ENCODE assay signal across 8 cellular contexts in genomic region chr2:46460991-46461715, GRCh38. TPM values are rescaled to one million over a fixed set of nuclear protein-coding genes. Genes with fewer than 3 reads are reported as not detected.
DNase-seq lines count a peak whose midpoint lies in the region; ATAC-seq and TF ChIP-seq lines count a peak whose summit lies in the region.

No MANE protein-coding gene starts in this region.

- peak; percentile 98 for TF ChIP-seq CTCF in Panc1 (IDR thresholded peaks at IDR 0.05)
- TF ChIP-seq CTCF in nephron progenitor cell (IDR thresholded peaks at IDR 0.05), result peak; percentile 98
- TF ChIP-seq CTCF in stomach (IDR thresholded peaks at IDR 0.05), result peak in 6 of 7 experiments; percentile 98 to 99 (median 99)

- intact Hi-C loops in Panc1 (cut with micrococcal nuclease; ENCODE audit: unreplicated experiment), result loop anchor here (1.0 to 2.0 kb wide), 2 partner anchors 154 to 468 kb away; no protein-coding TSS in a partner anchor
- intact Hi-C loops in stomach (cut with DNase I; ENCODE audit: low total_unique reads), result no loop called here

- H3K4me3 ChIP-seq in Panc1 (ENCODE audit: low read depth in 2 of 2, low read length in 2 of 2) (no peak overlapping the region), stomach (no peak overlapping the region)

- H3K27ac Mint-ChIP-seq in nephron progenitor cell, result no peak overlapping the region

- H3K27ac ChIP-seq in Panc1 (ENCODE audit: low read length) (no peak overlapping the region), stomach (peak overlapping the region in 4 of 5 donors; percentile 34 to 65 (median 42))

- peaks cover 11% of the 10 kb centered on the region for H3K4me1 Mint-ChIP-seq in activated T-cell treated with anti-CD3 and anti-CD28 coated beads, Interleukin-2, amount 50 U/mL, for 4 hours (ENCODE audit: low read depth)
- peaks cover 20% of the 10 kb centered on the region for H3K4me1 Mint-ChIP-seq in nephron progenitor cell

- POLR2A ChIA-PET in Panc1 (lab: Charles Lee), result no interaction called here

- H3K36me3 Mint-ChIP-seq in activated T-cell treated with anti-CD3 and anti-CD28 coated beads, Interleukin-2, amount 50 U/mL, for 4 hours (ENCODE audit: insufficient read depth), result no peaks in the 10 kb centered on the region
- H3K36me3 Mint-ChIP-seq in nephron progenitor cell (ENCODE audit: low read depth), result no peaks in the 10 kb centered on the region

- WGBS in stomach, 5 donors, result 21 to 25% (median 22%) methylated on average over 6 to 8 of the region's 8 CpGs

- TF ChIP-seq EP300 in stomach (IDR thresholded peaks at IDR 0.05), result no peak

- BruUV-seq in Panc1 (replicated peaks; lab: Mats Ljungman, UMichigan), result no TSS peak

- H3K4me1 ChIP-seq in Panc1 (ENCODE audit: control insufficient read depth, insufficient read depth, low read length) (peaks cover 4% of the 10 kb centered on the region; the same call in 1 of the 2 replicates), stomach (peaks cover 9 to 40% (median 25%) of the 10 kb centered on the region in 4 donors)

- H3K27me3 Mint-ChIP-seq in activated T-cell treated with anti-CD3 and anti-CD28 coated beads, Interleukin-2, amount 50 U/mL, for 4 hours (ENCODE audit: low read depth), result no peaks in the 10 kb centered on the region
- peaks cover 11% of the 10 kb centered on the region for H3K27me3 Mint-ChIP-seq in nephron progenitor cell (ENCODE audit: low read depth, poor library complexity)

- no peak for TF ChIP-seq POLR2A in stomach (IDR thresholded peaks at IDR 0.05)

- peak; percentile 50 for ATAC-seq in HG03342 (IDR thresholded peaks at IDR 0.05; ENCODE audit: unreplicated experiment)
- ATAC-seq in Panc1, result peak; percentile 79
- peak; percentile 61 to 75 for ATAC-seq in activated T-cell treated with anti-CD3 and anti-CD28 coated beads, Interleukin-2, amount 50 U/mL, for 4 hours

- no peaks in the 10 kb centered on the region for H3K27me3 ChIP-seq in Panc1 (ENCODE audit: control insufficient read depth, insufficient read depth, low read length)
- no peaks in the 10 kb centered on the region for H3K27me3 ChIP-seq in stomach

- no peaks in the 10 kb centered on the region for H3K36me3 ChIP-seq in Panc1 (ENCODE audit: control insufficient read depth, insufficient read depth, low read length)
- no peaks in the 10 kb centered on the region for H3K36me3 ChIP-seq in stomach

- H3K9me3 Mint-ChIP-seq in activated T-cell treated with anti-CD3 and anti-CD28 coated beads, Interleukin-2, amount 50 U/mL, for 4 hours, result no peaks in the 10 kb centered on the region
- no peaks in the 10 kb centered on the region for H3K9me3 Mint-ChIP-seq in nephron progenitor cell

- in situ Hi-C loops in Panc1 (cut with HindIII; ENCODE audit: low pct_unique_long_range_greater_than_20kb, low sequenced_read_pairs), result no loop called here

- CTCF ChIA-PET in Panc1 (lab: Charles Lee), result interaction anchor here (0.6 kb wide), 1 partner anchor 126 kb away, joined by 3 read pairs; no protein-coding TSS in a partner anchor

- DNase-seq in DMS 273 (lab: John Stamatoyannopoulos, UW; ENCODE audit: unreplicated experiment) (peak; percentile 81), DMS 273 treated with DMSO at 0.1 percent for 48 hours (lab: John Stamatoyannopoulos, UW) (no peak), Panc1 (ENCODE audit: low read depth, low spot score) (peak; percentile 72), fibroblast of peridontal ligament (ENCODE audit: extremely low read depth) (peak; percentile 78), nephron progenitor cell (peak; percentile 89), stomach (peak; percentile 87)
- peak; percentile 77 for DNase-seq in activated T-cell treated with anti-CD3 and anti-CD28 coated beads, Interleukin-2, amount 50 U/mL, for 4 hours

- no peaks in the 10 kb centered on the region for H3K9me3 ChIP-seq in Panc1 (ENCODE audit: control insufficient read depth, insufficient read depth, low read depth, low read length)
- H3K9me3 ChIP-seq in stomach, result no peaks in the 10 kb centered on the region

- H3K4me3 Mint-ChIP-seq in activated T-cell treated with anti-CD3 and anti-CD28 coated beads, Interleukin-2, amount 50 U/mL, for 4 hours, result no peak overlapping the region
- no peak overlapping the region for H3K4me3 Mint-ChIP-seq in nephron progenitor cell

RNA-seq across cellular contexts. Expression of gene TMEM247, which starts 18.2 kb away (rescaled TPM):
- total RNA-seq in Panc1 (2021; ENCODE audit: unreplicated experiment) (not detected), stomach (not detected)
- not detected for polyA plus RNA-seq in Panc1 (2012; ENCODE audit: insufficient read length)
- total RNA-seq in activated T-cell treated with anti-CD3 and anti-CD28 coated beads, Interleukin-2, amount 50 U/mL, for 4 hours, result not detected
- polyA plus RNA-seq in stomach, result not detected
